8 cellular contexts compared by ENCODE assay signal in the genomic region with DNA sequence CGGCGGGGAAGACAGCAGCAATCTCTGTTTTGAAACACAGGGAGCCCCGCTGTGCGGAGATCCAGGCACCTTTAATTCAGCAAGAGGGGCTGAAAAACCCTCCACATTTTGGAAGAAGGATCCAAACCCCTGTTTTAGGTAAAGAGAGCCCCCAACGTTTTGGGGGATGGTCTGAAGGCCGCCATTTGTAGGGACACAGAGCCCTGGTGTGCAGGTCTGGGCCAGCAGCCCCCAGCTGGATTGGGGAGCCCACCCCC. TPM values are rescaled to one million over a fixed set of nuclear protein-coding genes. Genes with fewer than 3 reads are reported as not detected.
A peak's percentile ranks its signal among the peaks of the same experiment; 100 is the strongest.
DNase-seq lines count a peak whose midpoint lies in the region; ATAC-seq and TF ChIP-seq lines count a peak whose summit lies in the region.

No MANE protein-coding gene starts in this region.

- peaks cover 54% of the 10 kb centered on the region for H3K4me1 ChIP-seq in body of pancreas
- H3K4me1 ChIP-seq in upper lobe of right lung = peaks cover 36% of the 10 kb centered on the region

- H3K4me3 Mint-ChIP-seq in activated naive CD4-positive, alpha-beta T cell treated with anti-CD3 and anti-CD28 coated beads, Interleukin-2, amount 50 U/mL, for 24 hours = peak overlapping the region; percentile 83
- H3K4me3 Mint-ChIP-seq in memory B cell = peak overlapping the region; percentile 84

- H3K27me3 Mint-ChIP-seq in activated naive CD4-positive, alpha-beta T cell treated with anti-CD3 and anti-CD28 coated beads, Interleukin-2, amount 50 U/mL, for 24 hours = no peaks in the 10 kb centered on the region
- no peaks in the 10 kb centered on the region for H3K27me3 Mint-ChIP-seq in memory B cell

- H3K4me1 Mint-ChIP-seq in activated naive CD4-positive, alpha-beta T cell treated with anti-CD3 and anti-CD28 coated beads, Interleukin-2, amount 50 U/mL, for 24 hours = peaks cover 35% of the 10 kb centered on the region
- peaks cover 20% of the 10 kb centered on the region for H3K4me1 Mint-ChIP-seq in memory B cell

- H3K4me3 ChIP-seq in body of pancreas (no peak overlapping the region), upper lobe of right lung (peak overlapping the region; percentile 72)

- TF ChIP-seq CTCF in body of pancreas (IDR thresholded peaks at IDR 0.05) = no peak
- no peak for TF ChIP-seq CTCF in upper lobe of right lung (IDR thresholded peaks at IDR 0.05)
- TF ChIP-seq CTCF in omental fat pad (IDR thresholded peaks at IDR 0.05) = no peak

- ATAC-seq in body of pancreas (no peak), memory B cell (ENCODE audit: low read depth) (no peak), upper lobe of right lung (no peak), omental fat pad (ENCODE audit: low FRiP score) (no peak)

- H3K9me3 ChIP-seq in body of pancreas (no peaks in the 10 kb centered on the region), upper lobe of right lung (no peaks in the 10 kb centered on the region)

- H3K27ac ChIP-seq in body of pancreas (peak overlapping the region; percentile 87 to 100 (median 96)), upper lobe of right lung (peak overlapping the region; percentile 93)

- WGBS in body of pancreas, 2 donors = 58 to 61% methylated on average over 6 of the region's 6 CpGs

- H3K27ac Mint-ChIP-seq in activated naive CD4-positive, alpha-beta T cell treated with anti-CD3 and anti-CD28 coated beads, Interleukin-2, amount 50 U/mL, for 24 hours = no peak overlapping the region
- H3K27ac Mint-ChIP-seq in memory B cell = peak overlapping the region; percentile 78

- DNase-seq in activated naive CD4-positive, alpha-beta T cell treated with anti-CD3 and anti-CD28 coated beads, Interleukin-2, amount 50 U/mL, for 16 hours = no peak
- DNase-seq in body of pancreas (no peak), memory B cell (ENCODE audit: low spot score in 2 of 2) (no peak), upper lobe of right lung (no peak), omental fat pad (ENCODE audit: low spot score) (no peak), NCI-H1417 treated with DMSO at 0.1 percent for 48 hours (lab: John Stamatoyannopoulos, UW) (no peak), RPMI8226 (no peak)

- no peak for TF ChIP-seq POLR2A in body of pancreas (IDR thresholded peaks at IDR 0.05)

- H3K36me3 Mint-ChIP-seq in activated naive CD4-positive, alpha-beta T cell treated with anti-CD3 and anti-CD28 coated beads, Interleukin-2, amount 50 U/mL, for 24 hours = no peaks in the 10 kb centered on the region
- H3K36me3 Mint-ChIP-seq in memory B cell = no peaks in the 10 kb centered on the region

- H3K36me3 ChIP-seq in body of pancreas (replicated peaks in 1 of 2; ENCODE audit: insufficient read depth in 1 of 2, low read depth in 2 of 2) (no peaks in the 10 kb centered on the region), upper lobe of right lung (no peaks in the 10 kb centered on the region)

- no peaks in the 10 kb centered on the region for H3K9me3 Mint-ChIP-seq in activated naive CD4-positive, alpha-beta T cell treated with anti-CD3 and anti-CD28 coated beads, Interleukin-2, amount 50 U/mL, for 24 hours
- H3K9me3 Mint-ChIP-seq in memory B cell = no peaks in the 10 kb centered on the region

- H3K27me3 ChIP-seq in body of pancreas = no peaks in the 10 kb centered on the region
- H3K27me3 ChIP-seq in upper lobe of right lung = no peaks in the 10 kb centered on the region

- intact Hi-C loops in body of pancreas (cut with DNase I) = no loop called here
- intact Hi-C loops in upper lobe of right lung (cut with DNase I) = no loop called here

RNA-seq across cellular contexts. Expression of gene HOOK2, which starts 3.5 kb away (rescaled TPM):
- total RNA-seq in body of pancreas (100 to 1,000 TPM; 114 to 354 TPM), upper lobe of right lung (65.3 TPM), omental fat pad (10 to 100 TPM; 26.9 to 71.3 (median 56.3) TPM)

RNA-seq across cellular contexts. Expression of gene JUNB, which starts 12.5 kb away (rescaled TPM):
- 100 to 1,000 TPM; 219 to 485 TPM for total RNA-seq in body of pancreas
- 174 TPM for total RNA-seq in upper lobe of right lung
- 1,000 to 10,000 TPM in 2 of 4 donors, 100 to 1,000 TPM in 2; 852 to 2,498 (median 1,079) TPM for total RNA-seq in omental fat pad

RNA-seq across cellular contexts. Expression of gene PRDX2, which starts 22.8 kb away (rescaled TPM):
- total RNA-seq in body of pancreas (100 to 1,000 TPM; 105 to 146 TPM), upper lobe of right lung (123 TPM), omental fat pad (100 to 1,000 TPM; 165 to 320 (median 219) TPM)

RNA-seq across cellular contexts. Expression of gene THSD8, which starts 23.0 kb away (rescaled TPM):
- total RNA-seq in body of pancreas (not detected), upper lobe of right lung (2.8 TPM), omental fat pad (not detected)

RNA-seq across cellular contexts. Expression of gene BEST2, which starts 27.2 kb away (rescaled TPM):
- total RNA-seq in body of pancreas (not detected), upper lobe of right lung (not detected), omental fat pad (not detected)
